Comparison of ENCODE assay signal across 10 cellular contexts in the genomic region with DNA sequence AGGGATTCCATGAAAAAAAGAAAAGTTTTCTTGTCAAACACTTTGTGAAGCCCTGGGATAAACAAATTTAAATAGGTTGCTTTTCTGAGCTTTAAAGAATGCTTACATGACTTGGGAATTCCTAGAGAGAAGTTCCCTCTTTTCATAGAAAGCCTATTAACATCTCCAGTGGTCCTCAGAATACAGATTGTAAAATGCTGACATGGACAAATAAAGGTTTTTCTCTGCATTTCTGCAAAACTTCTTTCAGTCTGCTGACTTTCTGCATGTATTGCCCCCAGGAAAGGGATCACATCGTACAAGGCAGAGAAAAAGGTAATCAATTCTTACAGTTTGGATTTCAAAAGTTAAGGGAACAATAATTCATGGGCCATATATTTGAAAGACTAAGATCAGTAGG. TPM values are rescaled to one million over a fixed set of nuclear protein-coding genes. Genes with fewer than 3 reads are reported as not detected.
"Had no signal": no experiment of that assay in that cellular context is flagged by ENCODE, and none has a peak within 500 bp of the region (broad histone marks: within the 10 kb centered on the region; RNA-seq: fewer than 3 reads in every experiment).

No MANE protein-coding gene starts in this region.

- DNase-seq: GOT3, H9, HCEC 1CT, HFFc6, Karpas-422, KBM-7 had no signal

- FAIRE-seq: H54, HTR-8/SVneo had no signal

- H3K9ac ChIP-seq: KMS-11 had no signal

- H3K27ac ChIP-seq: KMS-11 had no signal

- H3K4me2 ChIP-seq: KMS-11 had no signal

RNA-seq across cellular contexts. Expression of a gene that starts 20.6 kb away (rescaled TPM):
- total RNA-seq: HT-29 had no signal
